Comparison of ENCODE assay signal across 24 cellular contexts in the genomic region with DNA sequence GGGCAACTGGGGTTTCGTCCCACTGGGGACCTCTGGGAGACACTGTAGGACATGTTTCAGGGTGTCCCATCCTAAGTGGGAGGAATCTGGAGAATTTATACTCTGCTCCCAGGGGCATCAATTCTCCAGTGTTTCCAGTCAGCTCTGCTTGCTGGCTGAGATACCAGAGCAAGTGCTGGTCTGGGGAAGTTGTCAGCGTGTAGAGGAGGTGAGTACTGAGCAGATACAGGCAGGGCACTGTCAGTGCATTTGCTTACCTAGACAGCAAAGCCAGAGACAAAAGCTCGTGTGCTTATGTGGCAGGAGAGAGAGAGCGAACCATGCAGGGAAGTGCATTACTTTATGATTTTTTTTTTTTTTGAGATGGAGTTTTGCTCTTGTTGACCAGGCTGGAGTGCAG. TPM values are rescaled to one million over a fixed set of nuclear protein-coding genes. Genes with fewer than 3 reads are reported as not detected.
"Had no signal": no experiment of that assay in that cellular context is flagged by ENCODE, and none has a peak within 500 bp of the region (broad histone marks: within the 10 kb centered on the region; RNA-seq: fewer than 3 reads in every experiment).

No MANE protein-coding gene starts in this region.

- H3K27ac ChIP-seq: SJSA1, SK-N-MC had no signal

- H3K4me1 ChIP-seq: SJSA1 had no signal

- H3K36me3 ChIP-seq: MG63, SJSA1 had no signal

- H3K27me3 ChIP-seq: MG63, SJSA1 had no signal

- H3K9me3 ChIP-seq: MG63, SJSA1 had no signal

- FAIRE-seq: RCC 7860 had no signal

- H3K4me3 ChIP-seq: MG63, SJSA1, SK-N-MC had no signal

- DNase-seq: IMR-90, Karpas-422, KG1, MG63, NCI-H1092, NCI-H1105 treated with DMSO at 0.1 percent for 48 hours, NCI-H1417 treated with DMSO at 0.1 percent for 48 hours, NCI-H146, NCI-H1694 treated with DMSO at 0.1 percent for 48 hours, NCI-H1930, NCI-H2081, NCI-H2227 treated with DMSO at 0.1 percent for 48 hours, NCI-H446 treated with DMSO at 0.1 percent for 48 hours, NCI-H524 treated with DMSO at 0.1 percent for 48 hours, NCI-H69, NCI-H774, Right ventricle myocardium superior, RPMI8226, SIG-M5, T-helper 2 cell had no signal

RNA-seq across cellular contexts. Expression of a gene that starts 20.2 kb away (rescaled TPM):
- total RNA-seq: IMR-90; Right ventricle myocardium superior; T-helper 1 cell treated with Interleukin-12 subunit alpha and Interleukin-12 subunit beta and Interleukin-4 antibody, amounts not matched to agents 30 ng/mL and 1 ng/mL, for 36 hours had no signal
- polyA plus RNA-seq: IMR-90 had no signal
